Comparison of ENCODE assay signal across 20 cellular contexts in the genomic region with DNA sequence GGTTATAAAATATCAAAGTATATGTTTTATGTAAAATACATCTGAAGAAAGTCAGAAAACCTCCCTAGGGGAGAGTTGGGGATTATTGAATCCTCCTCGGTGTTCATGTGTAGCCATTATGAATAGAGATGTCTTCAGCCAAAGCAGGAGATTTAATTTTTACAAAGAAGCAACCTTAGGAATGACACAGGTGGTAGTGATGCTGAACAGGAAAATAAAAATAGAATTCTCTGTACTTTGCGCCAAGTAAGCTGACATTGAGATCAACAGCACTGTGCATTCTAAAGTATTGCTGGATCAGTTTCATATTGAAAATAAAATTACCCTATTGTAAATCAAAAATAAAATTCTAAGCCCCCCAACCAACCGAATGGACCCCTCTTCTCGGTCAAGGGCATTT.
"Had no signal": no experiment of that assay in that cellular context is flagged by ENCODE, and none has a peak within 500 bp of the region (broad histone marks: within the 10 kb centered on the region; RNA-seq: fewer than 3 reads in every experiment).

No MANE protein-coding gene starts in this region.

- DNase-seq: colonic mucosa; cortex of kidney; dermis blood vessel endothelial cell; dorsolateral prefrontal cortex; effector CD4-positive, alpha-beta T cell; effector CD8-positive, alpha-beta T cell; effector memory CD4-positive, alpha-beta T cell; effector memory CD8-positive, alpha-beta T cell; endodermal cell; erythroblast; esophagus squamous epithelium; foreskin fibroblast; foreskin keratinocyte; foreskin melanocyte; gastrocnemius medialis; glutamatergic neuron; head of caudate nucleus; heart left ventricle; heart right ventricle had no signal

- H3K27ac Mint-ChIP-seq: dendritic cell treated with granulocyte-macrophage colony-stimulating factor and Interleukin-4, amounts not matched to agents 40 ng/mL and 50 ng/mL, for 4 days; effector memory CD8-positive, alpha-beta T cell; endodermal cell had no signal

- H3K4me3 Mint-ChIP-seq: dendritic cell treated with granulocyte-macrophage colony-stimulating factor and Interleukin-4, amounts not matched to agents 40 ng/mL and 50 ng/mL, for 4 days; effector memory CD8-positive, alpha-beta T cell; endodermal cell had no signal

- H3K27me3 Mint-ChIP-seq: dendritic cell treated with granulocyte-macrophage colony-stimulating factor and Interleukin-4, amounts not matched to agents 40 ng/mL and 50 ng/mL, for 4 days; effector memory CD8-positive, alpha-beta T cell had no signal

- H3K9me3 Mint-ChIP-seq: endodermal cell had no signal
